In the genomic region with DNA sequence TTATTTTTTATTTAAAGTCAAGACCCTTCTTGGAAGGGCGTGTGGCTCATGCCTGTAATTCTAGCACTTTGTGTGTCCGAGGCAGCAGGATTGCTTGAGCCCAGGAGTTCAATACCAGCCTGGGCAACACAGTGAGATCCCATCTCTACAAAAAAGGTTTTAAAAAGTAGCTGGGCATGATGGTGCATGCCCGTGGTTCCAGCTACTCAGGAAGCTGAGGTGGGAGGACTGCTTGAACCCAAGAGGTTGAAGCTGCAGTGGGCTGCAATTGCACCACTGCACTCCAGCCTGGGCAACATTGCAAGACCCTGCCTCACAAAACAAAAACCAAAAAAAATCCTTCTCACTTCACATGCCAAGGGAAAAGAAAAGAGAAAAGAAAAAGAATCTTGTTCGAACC, we compare ENCODE assay signal across 2 cellular contexts.
TF ChIP-seq lines count a peak whose summit lies in the region.

No MANE protein-coding gene starts in this region.

TF ChIP-seq in HepG2, 621 proteins besides CTCF, POLR2A, EP300 and RAD21:
- no peak for TF ChIP-seq XRCC5 (optimal IDR thresholded peaks at IDR 0.05; ENCODE audit: low read length)
- TF ChIP-seq ZNF121 (CRISPR knock-in tag; IDR thresholded peaks at IDR 0.05): peak; percentile 87

TF ChIP-seq in K562, 482 proteins besides CTCF, POLR2A, EP300 and RAD21:
- no peak for TF ChIP-seq STAG1 (CRISPR knock-in tag; IDR thresholded peaks at IDR 0.05; ENCODE audit: borderline replicate concordance)
- TF ChIP-seq ZNF121 (CRISPR knock-in tag; conservative IDR thresholded peaks at IDR 0.05): peak; percentile 61
- no peak for TF ChIP-seq CBX8 (IDR thresholded peaks at IDR 0.05; ENCODE audit: borderline replicate concordance, extremely low read depth, low read depth, low read length, poor library complexity, severe bottlenecking)
- TF ChIP-seq GTF2A2 (tag; IDR thresholded peaks at IDR 0.05): no peak
- no peak for TF ChIP-seq STAT5A (IDR thresholded peaks at IDR 0.05; ENCODE audit: borderline replicate concordance, low read length)
- no peak for TF ChIP-seq ZNF217 (CRISPR knock-in tag; IDR thresholded peaks at IDR 0.05)
- no peak for TF ChIP-seq ZFPM2 (CRISPR knock-in tag; IDR thresholded peaks at IDR 0.05)
TF ChIP-seq in K562: peak in this region for 1.
